10 cellular contexts compared by ENCODE assay signal in genomic region chr16:87380875-87381274, GRCh38. TPM values are rescaled to one million over a fixed set of nuclear protein-coding genes. Genes with fewer than 3 reads are reported as not detected.
DNase-seq lines count a peak whose midpoint lies in the region; ATAC-seq and TF ChIP-seq lines count a peak whose summit lies in the region.
"Had no signal": no experiment of that assay in that cellular context is flagged by ENCODE, and none has a peak within 500 bp of the region (broad histone marks: within the 10 kb centered on the region; RNA-seq: fewer than 3 reads in every experiment).

No MANE protein-coding gene starts in this region.

- no peak for TF ChIP-seq CTCF in Loucy (conservative IDR thresholded peaks at IDR 0.05; ENCODE audit: low read length)
- TF ChIP-seq CTCF in colonic mucosa (IDR thresholded peaks at IDR 0.05): no peak
- TF ChIP-seq CTCF in neural crest cell (conservative IDR thresholded peaks at IDR 0.05): no peak

- H3K36me3 ChIP-seq in BLaER1: peaks cover 30% of the 10 kb centered on the region
- no peaks in the 10 kb centered on the region for H3K36me3 ChIP-seq in Loucy (ENCODE audit: insufficient read depth, low read length)
- no peaks in the 10 kb centered on the region for H3K36me3 ChIP-seq in colonic mucosa
- H3K36me3 ChIP-seq: SJCRH30 had no signal

- peaks cover 72% of the 10 kb centered on the region for H4K20me1 ChIP-seq in BLaER1
- peaks cover 17% of the 10 kb centered on the region for H4K20me1 ChIP-seq in Loucy (ENCODE audit: insufficient read depth, low read length, poor library complexity, severe bottlenecking)

- H3K27ac Mint-ChIP-seq in neural crest cell (ENCODE audit: unreplicated experiment): peak overlapping the region; percentile 20

- H3K79me2 ChIP-seq in Loucy (ENCODE audit: insufficient read depth, low read length): peaks cover 62% of the 10 kb centered on the region

- no peaks in the 10 kb centered on the region for H3F3A ChIP-seq in Loucy (ENCODE audit: low read depth)

- H3K9ac ChIP-seq in BLaER1: peak overlapping the region; percentile 91
- peak overlapping the region; percentile 77 for H3K9ac ChIP-seq in Loucy (ENCODE audit: low read depth, low read length, poor library complexity, severe bottlenecking)
- peak overlapping the region; percentile 8 to 79 for H3K9ac ChIP-seq in colonic mucosa (ENCODE audit: low read depth in 2 of 2, low read length in 2 of 2)

- H3K4me3 Mint-ChIP-seq in neural crest cell: peak overlapping the region; percentile 90

- H3K36me3 Mint-ChIP-seq in neural crest cell (ENCODE audit: low read depth): peaks cover 2% of the 10 kb centered on the region

- H3K27me3 ChIP-seq in BLaER1: no peaks in the 10 kb centered on the region
- H3K27me3 ChIP-seq in Loucy (ENCODE audit: insufficient read depth, low read length, poor library complexity, severe bottlenecking): no peaks in the 10 kb centered on the region
- H3K27me3 ChIP-seq in colonic mucosa: no peaks in the 10 kb centered on the region
- H3K27me3 ChIP-seq: SJCRH30 had no signal

- H3K4me1 ChIP-seq in BLaER1: peaks cover 50% of the 10 kb centered on the region
- H3K4me1 ChIP-seq in Loucy (ENCODE audit: insufficient read depth, low read length, poor library complexity, severe bottlenecking): peaks cover 28% of the 10 kb centered on the region
- H3K4me1 ChIP-seq in colonic mucosa: peaks cover 13% of the 10 kb centered on the region
- H3K4me1 ChIP-seq: SJCRH30 had no signal

- intact Hi-C loops in colonic mucosa (cut with DNase I): no loop called here

- H3K4me2 ChIP-seq in BLaER1 (peak overlapping the region; percentile 83), Loucy (ENCODE audit: low read depth, low read length, poor library complexity, severe bottlenecking) (peak overlapping the region; percentile 88)

- DNase-seq in colonic mucosa (no peak), neural crest cell (ENCODE audit: low read depth, low spot score) (no peak), NCI-H774 (lab: John Stamatoyannopoulos, UW) (no peak), NCI-H2227 (lab: John Stamatoyannopoulos, UW; ENCODE audit: unreplicated experiment) (no peak)
- DNase-seq: cortex of kidney, SJCRH30 had no signal

- peaks cover 2% of the 10 kb centered on the region for H3K9me3 Mint-ChIP-seq in neural crest cell

- H3K9me3 ChIP-seq in BLaER1 (no peaks in the 10 kb centered on the region), Loucy (ENCODE audit: insufficient read depth, low read depth, low read length) (no peaks in the 10 kb centered on the region), colonic mucosa (no peaks in the 10 kb centered on the region)
- H3K9me3 ChIP-seq: SJCRH30 had no signal

- H3K4me3 ChIP-seq in BLaER1 (peak overlapping the region; percentile 90), Loucy (ENCODE audit: low read length, poor library complexity, severe bottlenecking) (peak overlapping the region; percentile 79), colonic mucosa (no peak overlapping the region)
- H3K4me3 ChIP-seq: SJCRH30 had no signal

- peaks cover 31% of the 10 kb centered on the region for H3K4me1 Mint-ChIP-seq in neural crest cell

- peaks cover 5% of the 10 kb centered on the region for H3K27me3 Mint-ChIP-seq in neural crest cell (ENCODE audit: low read depth)

- no peak overlapping the region for H2AFZ ChIP-seq in Loucy (ENCODE audit: low read length)

- H3K9me2 ChIP-seq in Loucy (replicated peaks; ENCODE audit: low read depth, low read length): no peaks in the 10 kb centered on the region

- H3K27ac ChIP-seq in BLaER1: peak overlapping the region; percentile 36
- no peak overlapping the region for H3K27ac ChIP-seq in colonic mucosa
- H3K27ac ChIP-seq: SJCRH30 had no signal

- no peak for ATAC-seq in GM21367 (IDR thresholded peaks at IDR 0.05; ENCODE audit: unreplicated experiment)
- no peak for ATAC-seq in HG03196 (IDR thresholded peaks at IDR 0.05; ENCODE audit: unreplicated experiment)

RNA-seq across cellular contexts. Expression of gene FBXO31, which starts 2.7 kb away (rescaled TPM):
- total RNA-seq in colonic mucosa (10 to 100 TPM; 35.1 to 52.3 TPM), neural crest cell (19.4 and 23.7 TPM in 2 replicates)

RNA-seq across cellular contexts. Expression of gene MAP1LC3B, which starts 11.3 kb away (rescaled TPM):
- total RNA-seq in colonic mucosa (10 to 100 TPM; 45.0 to 83.0 TPM), neural crest cell (37.9 and 40.7 TPM in 2 replicates)
